ENCODE assay signal across 8 cellular contexts in genomic region chr5:149731332-149731616, GRCh38. TPM values are rescaled to one million over a fixed set of nuclear protein-coding genes. Genes with fewer than 3 reads are reported as not detected.
DNase-seq lines count a peak whose midpoint lies in the region; ATAC-seq and TF ChIP-seq lines count a peak whose summit lies in the region.

No MANE protein-coding gene starts in this region.

- peak overlapping the region; percentile 92 for H3K27ac Mint-ChIP-seq in stimulated activated naive B cell treated with anti-CD40 and anti-IgM and Interleukin-4, amounts not matched to agents 10 μg/mL and 1 μg/mL and 100 μg/mL, for 72 hours

- peaks cover 5% of the 10 kb centered on the region for H3K4me1 ChIP-seq in hepatocyte (ENCODE audit: insufficient read depth)

- peaks cover 0 to 4% of the 10 kb centered on the region in 2 donors for H3K36me3 Mint-ChIP-seq in stimulated activated naive B cell treated with anti-CD40 and anti-IgM and Interleukin-4, amounts not matched to agents 10 μg/mL and 1 μg/mL and 100 μg/mL, for 72 hours

- H3K36me3 ChIP-seq in hepatocyte (replicated peaks; ENCODE audit: insufficient read depth, low read depth): no peaks in the 10 kb centered on the region

- H4K20me1 ChIP-seq in hepatocyte (ENCODE audit: insufficient read depth, poor library complexity, severe bottlenecking): no peaks in the 10 kb centered on the region

- no peak for ATAC-seq in stimulated activated naive B cell treated with anti-CD40 and anti-IgM and Interleukin-4, amounts not matched to agents 10 μg/mL and 1 μg/mL and 100 μg/mL, for 72 hours (replicated peaks)
- ATAC-seq in GM18858 (IDR thresholded peaks at IDR 0.05; ENCODE audit: unreplicated experiment): no peak
- ATAC-seq in HG02571 (IDR thresholded peaks at IDR 0.05; ENCODE audit: unreplicated experiment): no peak

- WGBS in hepatocyte (ENCODE audit: low lambda C conversion rate, missing lambda C conversion rate): 0% methylated on average over 19 of the region's 23 CpGs

- no peaks in the 10 kb centered on the region for H3K9me3 Mint-ChIP-seq in stimulated activated naive B cell treated with anti-CD40 and anti-IgM and Interleukin-4, amounts not matched to agents 10 μg/mL and 1 μg/mL and 100 μg/mL, for 72 hours

- H3K27me3 ChIP-seq in hepatocyte: no peaks in the 10 kb centered on the region

- H3K79me2 ChIP-seq in hepatocyte: peaks cover 8% of the 10 kb centered on the region

- H3K4me1 Mint-ChIP-seq in stimulated activated naive B cell treated with anti-CD40 and anti-IgM and Interleukin-4, amounts not matched to agents 10 μg/mL and 1 μg/mL and 100 μg/mL, for 72 hours: peaks cover 2 to 14% of the 10 kb centered on the region in 2 donors

- H3K4me2 ChIP-seq in hepatocyte: peak overlapping the region; percentile 99

- peak overlapping the region; percentile 38 for H3K27ac ChIP-seq in hepatocyte

- H3K4me3 ChIP-seq in WI38 (ENCODE audit: low read depth, low read length) (peak overlapping the region; percentile 68), hepatocyte (peak overlapping the region; percentile 79)

- peak; percentile 4 for DNase-seq in activated CD4-positive, alpha-beta T cell treated with anti-CD3 and anti-CD28 coated beads, Interleukin-2, amount 50 U/mL, for 1 hour
- no peak for DNase-seq in activated CD4-positive, alpha-beta T cell treated with anti-CD3 and anti-CD28 coated beads for 4 hours
- DNase-seq in hepatocyte (ENCODE audit: low spot score) (no peak), putamen (ENCODE audit: low spot score) (no peak)
- no peak for DNase-seq in stimulated activated naive B cell treated with anti-CD40 and anti-IgM and Interleukin-4, amounts not matched to agents 10 μg/mL and 1 μg/mL and 100 μg/mL, for 72 hours

- no peaks in the 10 kb centered on the region for H3K27me3 Mint-ChIP-seq in stimulated activated naive B cell treated with anti-CD40 and anti-IgM and Interleukin-4, amounts not matched to agents 10 μg/mL and 1 μg/mL and 100 μg/mL, for 72 hours

- H3K9me3 ChIP-seq in hepatocyte (ENCODE audit: low read depth): no peaks in the 10 kb centered on the region

- H2AFZ ChIP-seq in hepatocyte: peak overlapping the region; percentile 80

- no peak for TF ChIP-seq CTCF in WI38 (IDR thresholded peaks at IDR 0.05; ENCODE audit: low read depth, low read length)
- TF ChIP-seq CTCF in hepatocyte (IDR thresholded peaks at IDR 0.05; ENCODE audit: poor library complexity): no peak

- peak overlapping the region; percentile 88 to 97 for H3K4me3 Mint-ChIP-seq in stimulated activated naive B cell treated with anti-CD40 and anti-IgM and Interleukin-4, amounts not matched to agents 10 μg/mL and 1 μg/mL and 100 μg/mL, for 72 hours

- no peaks in the 10 kb centered on the region for H3K9me2 ChIP-seq in hepatocyte (replicated peaks; ENCODE audit: insufficient read depth)

RNA-seq across cellular contexts. Expression of gene PPARGC1B, which starts 1.2 kb away (rescaled TPM):
- 2.4 and 3.8 TPM in 2 replicates for total RNA-seq in hepatocyte
- polyA plus RNA-seq in hepatocyte: 2.5 and 4.9 TPM in 2 replicates
